In the genomic region with DNA sequence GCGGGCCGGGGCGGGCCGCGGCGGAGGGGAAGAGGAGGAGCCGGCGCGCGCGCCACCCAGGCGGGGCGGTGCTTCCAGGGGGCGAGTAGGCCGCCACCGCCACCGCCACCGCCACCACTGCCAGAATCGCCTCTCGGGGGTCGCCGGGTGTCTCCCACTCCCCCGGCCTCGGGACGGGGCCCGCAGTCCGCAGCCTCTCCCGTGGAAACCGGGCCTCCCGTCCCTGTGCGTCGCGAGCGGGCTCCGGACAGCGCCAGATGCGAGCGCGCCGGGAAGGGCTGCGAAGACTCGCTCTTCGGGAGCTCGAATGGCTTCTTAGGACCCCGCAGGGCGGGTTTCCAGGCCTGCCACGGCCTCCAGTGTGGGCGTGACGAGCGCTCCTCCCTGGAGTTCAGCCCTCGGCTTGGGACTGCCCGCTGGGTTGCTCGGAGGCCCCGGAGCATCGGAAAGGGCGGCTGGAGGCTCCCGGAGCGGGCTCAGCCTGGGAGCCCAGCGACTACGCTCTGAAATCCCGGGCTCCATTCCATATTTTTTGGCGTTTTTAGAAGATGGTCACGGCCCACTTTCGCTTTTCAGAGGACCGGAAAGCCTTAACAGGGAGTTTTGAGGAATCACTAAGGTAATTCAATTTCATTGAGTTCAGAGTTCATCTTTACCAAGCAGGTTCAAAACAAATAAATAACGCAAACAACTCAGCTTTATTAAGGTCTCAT, we compare ENCODE assay signal across 8 cellular contexts. TPM values are rescaled to one million over a fixed set of nuclear protein-coding genes. Genes with fewer than 3 reads are reported as not detected.
DNase-seq lines count a peak whose midpoint lies in the region; ATAC-seq and TF ChIP-seq lines count a peak whose summit lies in the region.

No MANE protein-coding gene starts in this region.

- TF ChIP-seq CTCF in RWPE1 (conservative IDR thresholded peaks at IDR 0.05; ENCODE audit: low read depth): no peak
- TF ChIP-seq CTCF in fibroblast of pulmonary artery (IDR thresholded peaks at IDR 0.05; ENCODE audit: low read length, missing control alignments): no peak
- TF ChIP-seq CTCF in natural killer cell (IDR thresholded peaks at IDR 0.05): no peak

- peaks cover 3% of the 10 kb centered on the region in 2 donors for H3K9me3 Mint-ChIP-seq in natural killer cell

- H3K27me3 Mint-ChIP-seq in natural killer cell (ENCODE audit: low read depth in 2 of 2): peaks cover 7 to 14% of the 10 kb centered on the region in 2 donors

- DNase-seq in EL (peak; percentile 99), GOT3 (lab: John Stamatoyannopoulos, UW) (peak; percentile 84), LHCN-M2 (ENCODE audit: low read depth) (peak; percentile 99), RWPE1 (ENCODE audit: low spot score) (peak; percentile 92), fibroblast of pulmonary artery (ENCODE audit: low read depth) (peak; percentile 99), natural killer cell (peak; percentile 79)
- DNase-seq in activated effector memory CD4-positive, alpha-beta T cell treated with Interleukin-2 at 50 U/mL for 16 hours: peak; percentile 76
- DNase-seq in stimulated activated naive CD4-positive, alpha-beta T cell treated with Interleukin-2 at 50 U/mL for 16 hours (lab: John Stamatoyannopoulos, UW): peak; percentile 74

- peak; percentile 83 to 91 (median 87) for ATAC-seq in natural killer cell

- H3K27ac Mint-ChIP-seq in natural killer cell: peak overlapping the region; percentile 50 to 69

- POLR2A ChIA-PET in RWPE1 (lab: Yijun Ruan, JAX; ENCODE audit: low non-redundant PET): no interaction called here

- CTCF ChIA-PET in RWPE1 (lab: Yijun Ruan, JAX): interaction anchor here (0.6 kb wide), 1 partner anchor 48 kb away, joined by 3 read pairs; a partner anchor contains a TSS

- H3K4me1 Mint-ChIP-seq in natural killer cell: peaks cover 45 to 47% of the 10 kb centered on the region in 2 donors

- peak overlapping the region; percentile 97 for H3K27ac ChIP-seq in RWPE1

- peak overlapping the region; percentile 91 for H3K4me3 ChIP-seq in fibroblast of pulmonary artery (replicated peaks; ENCODE audit: low read depth, low read length)

- H3K4me3 Mint-ChIP-seq in natural killer cell: peak overlapping the region; percentile 91

- H3K36me3 Mint-ChIP-seq in natural killer cell: no peaks in the 10 kb centered on the region

- intact Hi-C loops in natural killer cell (cut with micrococcal nuclease): loop anchor here (1.0 to 5.0 kb wide), 3 partner anchors 35 to 55 kb away; a partner anchor contains a TSS

RNA-seq across cellular contexts. Expression of a gene that starts 0.4 kb away (rescaled TPM):
- total RNA-seq in LHCN-M2 (2014; rRNA removed) (33.2 and 37.6 TPM in 2 replicates), natural killer cell (10 to 100 TPM; 11.1 to 15.1 (median 11.6) TPM)
- polyA plus RNA-seq in LHCN-M2 (2012): 21.1 TPM

RNA-seq across cellular contexts. Expression of a gene that starts 47.8 kb away (rescaled TPM):
- total RNA-seq in LHCN-M2 (2014; rRNA removed) (2.2 and 2.5 TPM in 2 replicates), natural killer cell (10 to 100 TPM; 28.2 to 64.2 (median 33.4) TPM)
- 0.41 TPM for polyA plus RNA-seq in LHCN-M2 (2012)

RNA-seq across cellular contexts. Expression of a gene that starts 54.9 kb away (rescaled TPM):
- total RNA-seq in LHCN-M2 (2014; rRNA removed): 40.3 and 45.5 TPM in 2 replicates
- polyA plus RNA-seq in LHCN-M2 (2012): 16.1 TPM
- total RNA-seq in natural killer cell: 100 to 1,000 TPM; 101 to 128 (median 107) TPM

Comparison
In these comparisons a context has a peak if more than half of its experiments do, and no peak if none do; other contexts are left out.
1. Peak in every context shown above with its lines: DNase-seq, ATAC-seq, H3K4me3 ChIP-seq and H3K27ac ChIP-seq.